Comparison of ENCODE assay signal across 1 cellular context in genomic region chr9:131402738-131403492, GRCh38.
TF ChIP-seq lines count a peak whose summit lies in the region.

No MANE protein-coding gene starts in this region.

TF ChIP-seq in HEK293, 187 proteins besides CTCF, POLR2A, EP300 and RAD21 (continued from another document and continues in another):
- TF ChIP-seq ZNF280D (tag by site-specific recombination; IDR thresholded peaks at IDR 0.05) (no peak), SCRT1 (tag by site-specific recombination; IDR thresholded peaks at IDR 0.05; ENCODE audit: borderline replicate concordance) (0 out of 2 replicates have a peak, but pooled peaks have one; percentile 9), ZNF600 (tag by site-specific recombination; IDR thresholded peaks at IDR 0.05) (peak; percentile 89; the same call in 1 of the 2 replicates), ZNF10 (tag by site-specific recombination; IDR thresholded peaks at IDR 0.05) (no peak), ZNF518A (tag by site-specific recombination; conservative IDR thresholded peaks at IDR 0.05; ENCODE audit: low read depth) (no peak), ZNF660 (tag by site-specific recombination; IDR thresholded peaks at IDR 0.05) (no peak), INSM2 (tag by site-specific recombination; IDR thresholded peaks at IDR 0.05) (no peak), ZNF311 (tag by site-specific recombination; IDR thresholded peaks at IDR 0.05; ENCODE audit: borderline replicate concordance) (no peak), KLF10 (tag by site-specific recombination; IDR thresholded peaks at IDR 0.05) (no peak), ZBTB17 (tag by site-specific recombination; IDR thresholded peaks at IDR 0.05) (peak; percentile 69), SP3 (tag by site-specific recombination; IDR thresholded peaks at IDR 0.05) (peak; percentile 27; the same call in 1 of the 2 replicates), ZNF302 (tag by site-specific recombination; IDR thresholded peaks at IDR 0.05; ENCODE audit: low read depth) (no peak), KLF8 (tag by site-specific recombination; IDR thresholded peaks at IDR 0.05) (no peak), ZSCAN30 (tag by site-specific recombination; IDR thresholded peaks at IDR 0.05) (peak; percentile 14; the same call in 1 of the 2 replicates), ZNF184 (tag by site-specific recombination; IDR thresholded peaks at IDR 0.05) (no peak), ZNF747 (tag by site-specific recombination; IDR thresholded peaks at IDR 0.05) (no peak), EGR2 (tag by site-specific recombination; IDR thresholded peaks at IDR 0.05; ENCODE audit: low read depth) (no peak), ZNF449 (tag by site-specific recombination; IDR thresholded peaks at IDR 0.05) (peak; percentile 61), ZNF776 (tag by site-specific recombination; IDR thresholded peaks at IDR 0.05; ENCODE audit: borderline replicate concordance) (no peak), ZIC2 (tag by site-specific recombination; IDR thresholded peaks at IDR 0.05) (peak; percentile 77), HOXA7 (CRISPR knock-in tag; IDR thresholded peaks at IDR 0.05; ENCODE audit: borderline replicate concordance) (no peak), ZNF544 (tag by site-specific recombination; IDR thresholded peaks at IDR 0.05) (no peak), YY1 (tag by site-specific recombination; IDR thresholded peaks at IDR 0.05) (no peak), ZNF221 (tag by site-specific recombination; IDR thresholded peaks at IDR 0.05; ENCODE audit: borderline replicate concordance) (no peak), ZSCAN16 (tag by site-specific recombination; IDR thresholded peaks at IDR 0.05) (no peak), ZXDB (tag by site-specific recombination; IDR thresholded peaks at IDR 0.05) (peak; percentile 11; the same call in 1 of the 2 replicates), IKZF3 (tag by site-specific recombination; IDR thresholded peaks at IDR 0.05) (peak; percentile 86), ZNF521 (tag by site-specific recombination; IDR thresholded peaks at IDR 0.05) (no peak), SP2 (tag by site-specific recombination; IDR thresholded peaks at IDR 0.05) (no peak), ZFP3 (tag by site-specific recombination; IDR thresholded peaks at IDR 0.05; ENCODE audit: low read depth) (no peak)
- TF ChIP-seq, protein P1, sequence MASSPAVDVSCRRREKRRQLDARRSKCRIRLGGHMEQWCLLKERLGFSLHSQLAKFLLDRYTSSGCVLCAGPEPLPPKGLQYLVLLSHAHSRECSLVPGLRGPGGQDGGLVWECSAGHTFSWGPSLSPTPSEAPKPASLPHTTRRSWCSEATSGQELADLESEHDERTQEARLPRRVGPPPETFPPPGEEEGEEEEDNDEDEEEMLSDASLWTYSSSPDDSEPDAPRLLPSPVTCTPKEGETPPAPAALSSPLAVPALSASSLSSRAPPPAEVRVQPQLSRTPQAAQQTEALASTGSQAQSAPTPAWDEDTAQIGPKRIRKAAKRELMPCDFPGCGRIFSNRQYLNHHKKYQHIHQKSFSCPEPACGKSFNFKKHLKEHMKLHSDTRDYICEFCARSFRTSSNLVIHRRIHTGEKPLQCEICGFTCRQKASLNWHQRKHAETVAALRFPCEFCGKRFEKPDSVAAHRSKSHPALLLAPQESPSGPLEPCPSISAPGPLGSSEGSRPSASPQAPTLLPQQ (tag by site-specific recombination; IDR thresholded peaks at IDR 0.05) = peak; percentile 44; the same call in 1 of the 2 replicates
- TF ChIP-seq, protein P2, sequence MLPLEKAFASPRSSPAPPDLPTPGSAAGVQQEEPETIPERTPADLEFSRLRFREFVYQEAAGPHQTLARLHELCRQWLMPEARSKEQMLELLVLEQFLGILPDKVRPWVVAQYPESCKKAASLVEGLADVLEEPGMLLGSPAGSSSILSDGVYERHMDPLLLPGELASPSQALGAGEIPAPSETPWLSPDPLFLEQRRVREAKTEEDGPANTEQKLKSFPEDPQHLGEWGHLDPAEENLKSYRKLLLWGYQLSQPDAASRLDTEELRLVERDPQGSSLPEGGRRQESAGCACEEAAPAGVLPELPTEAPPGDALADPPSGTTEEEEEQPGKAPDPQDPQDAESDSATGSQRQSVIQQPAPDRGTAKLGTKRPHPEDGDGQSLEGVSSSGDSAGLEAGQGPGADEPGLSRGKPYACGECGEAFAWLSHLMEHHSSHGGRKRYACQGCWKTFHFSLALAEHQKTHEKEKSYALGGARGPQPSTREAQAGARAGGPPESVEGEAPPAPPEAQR (tag by site-specific recombination; IDR thresholded peaks at IDR 0.05) = no peak
- TF ChIP-seq, protein P3, sequence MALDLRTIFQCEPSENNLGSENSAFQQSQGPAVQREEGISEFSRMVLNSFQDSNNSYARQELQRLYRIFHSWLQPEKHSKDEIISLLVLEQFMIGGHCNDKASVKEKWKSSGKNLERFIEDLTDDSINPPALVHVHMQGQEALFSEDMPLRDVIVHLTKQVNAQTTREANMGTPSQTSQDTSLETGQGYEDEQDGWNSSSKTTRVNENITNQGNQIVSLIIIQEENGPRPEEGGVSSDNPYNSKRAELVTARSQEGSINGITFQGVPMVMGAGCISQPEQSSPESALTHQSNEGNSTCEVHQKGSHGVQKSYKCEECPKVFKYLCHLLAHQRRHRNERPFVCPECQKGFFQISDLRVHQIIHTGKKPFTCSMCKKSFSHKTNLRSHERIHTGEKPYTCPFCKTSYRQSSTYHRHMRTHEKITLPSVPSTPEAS (tag by site-specific recombination; IDR thresholded peaks at IDR 0.05) = no peak
- TF ChIP-seq, protein P4, sequence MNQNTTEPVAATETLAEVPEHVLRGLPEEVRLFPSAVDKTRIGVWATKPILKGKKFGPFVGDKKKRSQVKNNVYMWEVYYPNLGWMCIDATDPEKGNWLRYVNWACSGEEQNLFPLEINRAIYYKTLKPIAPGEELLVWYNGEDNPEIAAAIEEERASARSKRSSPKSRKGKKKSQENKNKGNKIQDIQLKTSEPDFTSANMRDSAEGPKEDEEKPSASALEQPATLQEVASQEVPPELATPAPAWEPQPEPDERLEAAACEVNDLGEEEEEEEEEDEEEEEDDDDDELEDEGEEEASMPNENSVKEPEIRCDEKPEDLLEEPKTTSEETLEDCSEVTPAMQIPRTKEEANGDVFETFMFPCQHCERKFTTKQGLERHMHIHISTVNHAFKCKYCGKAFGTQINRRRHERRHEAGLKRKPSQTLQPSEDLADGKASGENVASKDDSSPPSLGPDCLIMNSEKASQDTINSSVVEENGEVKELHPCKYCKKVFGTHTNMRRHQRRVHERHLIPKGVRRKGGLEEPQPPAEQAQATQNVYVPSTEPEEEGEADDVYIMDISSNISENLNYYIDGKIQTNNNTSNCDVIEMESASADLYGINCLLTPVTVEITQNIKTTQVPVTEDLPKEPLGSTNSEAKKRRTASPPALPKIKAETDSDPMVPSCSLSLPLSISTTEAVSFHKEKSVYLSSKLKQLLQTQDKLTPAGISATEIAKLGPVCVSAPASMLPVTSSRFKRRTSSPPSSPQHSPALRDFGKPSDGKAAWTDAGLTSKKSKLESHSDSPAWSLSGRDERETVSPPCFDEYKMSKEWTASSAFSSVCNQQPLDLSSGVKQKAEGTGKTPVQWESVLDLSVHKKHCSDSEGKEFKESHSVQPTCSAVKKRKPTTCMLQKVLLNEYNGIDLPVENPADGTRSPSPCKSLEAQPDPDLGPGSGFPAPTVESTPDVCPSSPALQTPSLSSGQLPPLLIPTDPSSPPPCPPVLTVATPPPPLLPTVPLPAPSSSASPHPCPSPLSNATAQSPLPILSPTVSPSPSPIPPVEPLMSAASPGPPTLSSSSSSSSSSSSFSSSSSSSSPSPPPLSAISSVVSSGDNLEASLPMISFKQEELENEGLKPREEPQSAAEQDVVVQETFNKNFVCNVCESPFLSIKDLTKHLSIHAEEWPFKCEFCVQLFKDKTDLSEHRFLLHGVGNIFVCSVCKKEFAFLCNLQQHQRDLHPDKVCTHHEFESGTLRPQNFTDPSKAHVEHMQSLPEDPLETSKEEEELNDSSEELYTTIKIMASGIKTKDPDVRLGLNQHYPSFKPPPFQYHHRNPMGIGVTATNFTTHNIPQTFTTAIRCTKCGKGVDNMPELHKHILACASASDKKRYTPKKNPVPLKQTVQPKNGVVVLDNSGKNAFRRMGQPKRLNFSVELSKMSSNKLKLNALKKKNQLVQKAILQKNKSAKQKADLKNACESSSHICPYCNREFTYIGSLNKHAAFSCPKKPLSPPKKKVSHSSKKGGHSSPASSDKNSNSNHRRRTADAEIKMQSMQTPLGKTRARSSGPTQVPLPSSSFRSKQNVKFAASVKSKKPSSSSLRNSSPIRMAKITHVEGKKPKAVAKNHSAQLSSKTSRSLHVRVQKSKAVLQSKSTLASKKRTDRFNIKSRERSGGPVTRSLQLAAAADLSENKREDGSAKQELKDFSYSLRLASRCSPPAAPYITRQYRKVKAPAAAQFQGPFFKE (tag by site-specific recombination; IDR thresholded peaks at IDR 0.05; ENCODE audit: borderline replicate concordance) = no peak
- TF ChIP-seq, protein P5, sequence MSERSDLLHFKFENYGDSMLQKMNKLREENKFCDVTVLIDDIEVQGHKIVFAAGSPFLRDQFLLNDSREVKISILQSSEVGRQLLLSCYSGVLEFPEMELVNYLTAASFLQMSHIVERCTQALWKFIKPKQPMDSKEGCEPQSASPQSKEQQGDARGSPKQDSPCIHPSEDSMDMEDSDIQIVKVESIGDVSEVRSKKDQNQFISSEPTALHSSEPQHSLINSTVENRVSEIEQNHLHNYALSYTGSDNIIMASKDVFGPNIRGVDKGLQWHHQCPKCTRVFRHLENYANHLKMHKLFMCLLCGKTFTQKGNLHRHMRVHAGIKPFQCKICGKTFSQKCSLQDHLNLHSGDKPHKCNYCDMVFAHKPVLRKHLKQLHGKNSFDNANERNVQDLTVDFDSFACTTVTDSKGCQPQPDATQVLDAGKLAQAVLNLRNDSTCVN (tag by site-specific recombination; optimal IDR thresholded peaks at IDR 0.05) = no peak
